ENCODE assay signal across 1 cellular context in genomic region chr3:16522820-16523219, GRCh38.
TF ChIP-seq lines count a peak whose summit lies in the region.

No MANE protein-coding gene starts in this region.

TF ChIP-seq in GM23338, 12 proteins besides CTCF, POLR2A, EP300 and RAD21 (continued from another document):
- TF ChIP-seq, protein P1, sequence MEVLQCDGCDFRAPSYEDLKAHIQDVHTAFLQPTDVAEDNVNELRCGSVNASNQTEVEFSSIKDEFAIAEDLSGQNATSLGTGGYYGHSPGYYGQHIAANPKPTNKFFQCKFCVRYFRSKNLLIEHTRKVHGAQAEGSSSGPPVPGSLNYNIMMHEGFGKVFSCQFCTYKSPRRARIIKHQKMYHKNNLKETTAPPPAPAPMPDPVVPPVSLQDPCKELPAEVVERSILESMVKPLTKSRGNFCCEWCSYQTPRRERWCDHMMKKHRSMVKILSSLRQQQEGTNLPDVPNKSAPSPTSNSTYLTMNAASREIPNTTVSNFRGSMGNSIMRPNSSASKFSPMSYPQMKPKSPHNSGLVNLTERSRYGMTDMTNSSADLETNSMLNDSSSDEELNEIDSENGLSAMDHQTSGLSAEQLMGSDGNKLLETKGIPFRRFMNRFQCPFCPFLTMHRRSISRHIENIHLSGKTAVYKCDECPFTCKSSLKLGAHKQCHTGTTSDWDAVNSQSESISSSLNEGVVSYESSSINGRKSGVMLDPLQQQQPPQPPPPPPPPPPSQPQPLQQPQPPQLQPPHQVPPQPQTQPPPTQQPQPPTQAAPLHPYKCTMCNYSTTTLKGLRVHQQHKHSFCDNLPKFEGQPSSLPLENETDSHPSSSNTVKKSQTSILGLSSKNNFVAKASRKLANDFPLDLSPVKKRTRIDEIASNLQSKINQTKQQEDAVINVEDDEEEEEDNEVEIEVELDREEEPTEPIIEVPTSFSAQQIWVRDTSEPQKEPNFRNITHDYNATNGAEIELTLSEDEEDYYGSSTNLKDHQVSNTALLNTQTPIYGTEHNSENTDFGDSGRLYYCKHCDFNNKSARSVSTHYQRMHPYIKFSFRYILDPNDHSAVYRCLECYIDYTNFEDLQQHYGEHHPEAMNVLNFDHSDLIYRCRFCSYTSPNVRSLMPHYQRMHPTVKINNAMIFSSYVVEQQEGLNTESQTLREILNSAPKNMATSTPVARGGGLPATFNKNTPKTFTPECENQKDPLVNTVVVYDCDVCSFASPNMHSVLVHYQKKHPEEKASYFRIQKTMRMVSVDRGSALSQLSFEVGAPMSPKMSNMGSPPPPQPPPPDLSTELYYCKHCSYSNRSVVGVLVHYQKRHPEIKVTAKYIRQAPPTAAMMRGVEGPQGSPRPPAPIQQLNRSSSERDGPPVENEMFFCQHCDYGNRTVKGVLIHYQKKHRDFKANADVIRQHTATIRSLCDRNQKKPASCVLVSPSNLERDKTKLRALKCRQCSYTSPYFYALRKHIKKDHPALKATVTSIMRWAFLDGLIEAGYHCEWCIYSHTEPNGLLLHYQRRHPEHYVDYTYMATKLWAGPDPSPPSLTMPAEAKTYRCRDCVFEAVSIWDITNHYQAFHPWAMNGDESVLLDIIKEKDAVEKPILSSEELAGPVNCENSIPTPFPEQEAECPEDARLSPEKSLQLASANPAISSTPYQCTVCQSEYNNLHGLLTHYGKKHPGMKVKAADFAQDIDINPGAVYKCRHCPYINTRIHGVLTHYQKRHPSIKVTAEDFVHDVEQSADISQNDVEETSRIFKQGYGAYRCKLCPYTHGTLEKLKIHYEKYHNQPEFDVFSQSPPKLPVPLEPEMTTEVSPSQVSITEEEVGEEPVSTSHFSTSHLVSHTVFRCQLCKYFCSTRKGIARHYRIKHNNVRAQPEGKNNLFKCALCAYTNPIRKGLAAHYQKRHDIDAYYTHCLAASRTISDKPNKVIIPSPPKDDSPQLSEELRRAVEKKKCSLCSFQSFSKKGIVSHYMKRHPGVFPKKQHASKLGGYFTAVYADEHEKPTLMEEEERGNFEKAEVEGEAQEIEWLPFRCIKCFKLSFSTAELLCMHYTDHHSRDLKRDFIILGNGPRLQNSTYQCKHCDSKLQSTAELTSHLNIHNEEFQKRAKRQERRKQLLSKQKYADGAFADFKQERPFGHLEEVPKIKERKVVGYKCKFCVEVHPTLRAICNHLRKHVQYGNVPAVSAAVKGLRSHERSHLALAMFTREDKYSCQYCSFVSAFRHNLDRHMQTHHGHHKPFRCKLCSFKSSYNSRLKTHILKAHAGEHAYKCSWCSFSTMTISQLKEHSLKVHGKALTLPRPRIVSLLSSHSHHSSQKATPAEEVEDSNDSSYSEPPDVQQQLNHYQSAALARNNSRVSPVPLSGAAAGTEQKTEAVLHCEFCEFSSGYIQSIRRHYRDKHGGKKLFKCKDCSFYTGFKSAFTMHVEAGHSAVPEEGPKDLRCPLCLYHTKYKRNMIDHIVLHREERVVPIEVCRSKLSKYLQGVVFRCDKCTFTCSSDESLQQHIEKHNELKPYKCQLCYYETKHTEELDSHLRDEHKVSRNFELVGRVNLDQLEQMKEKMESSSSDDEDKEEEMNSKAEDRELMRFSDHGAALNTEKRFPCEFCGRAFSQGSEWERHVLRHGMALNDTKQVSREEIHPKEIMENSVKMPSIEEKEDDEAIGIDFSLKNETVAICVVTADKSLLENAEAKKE (CRISPR knock-in tag; IDR thresholded peaks at IDR 0.05), result no peak
- TF ChIP-seq ZNF331 (CRISPR knock-in tag; IDR thresholded peaks at IDR 0.05; ENCODE audit: low read depth) (no peak), STAT1 (IDR thresholded peaks at IDR 0.05; ENCODE audit: unreplicated experiment) (no peak)
TF ChIP-seq in GM23338: peak in this region for 0.
